21 cellular contexts compared by ENCODE assay signal in the genomic region with DNA sequence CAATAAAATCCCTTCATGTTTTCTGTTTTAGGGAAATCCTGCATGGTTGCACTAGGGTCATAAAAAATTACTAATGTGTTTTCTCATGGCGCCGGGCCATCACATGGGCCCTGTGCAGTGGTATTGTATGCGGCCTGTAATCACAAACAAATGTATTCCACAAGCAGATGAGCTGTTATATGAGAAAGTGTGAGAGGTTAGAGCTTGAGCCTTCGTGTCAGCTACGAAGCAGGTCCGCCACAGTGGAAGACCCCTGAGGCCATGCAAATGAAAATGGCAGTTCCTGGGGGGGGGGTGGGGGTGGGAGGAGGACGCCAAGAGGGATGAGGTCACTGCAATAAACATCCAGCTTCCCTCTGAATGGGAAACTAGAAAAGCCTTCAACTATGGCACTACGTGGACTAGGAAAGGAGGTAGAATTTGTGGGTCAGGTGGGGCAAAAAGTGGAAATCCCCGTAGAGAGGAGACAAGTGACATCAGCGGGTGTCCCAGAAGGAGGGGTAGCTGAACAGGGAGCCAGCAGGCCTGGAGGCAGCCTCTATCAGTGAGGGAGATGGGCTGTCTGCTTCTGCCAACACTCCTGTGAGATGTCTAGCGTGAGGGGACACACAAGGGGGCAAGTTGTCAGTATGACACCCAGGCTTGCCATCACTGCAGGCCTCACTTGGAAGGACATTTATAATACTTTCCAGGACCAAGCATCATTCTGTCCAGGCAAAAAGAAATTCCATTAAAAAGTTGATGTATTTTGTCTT.
A peak's percentile ranks its signal among the peaks of the same experiment; 100 is the strongest.
DNase-seq lines count a peak whose midpoint lies in the region; ATAC-seq and TF ChIP-seq lines count a peak whose summit lies in the region.
"Had no signal": no experiment of that assay in that cellular context is flagged by ENCODE, and none has a peak within 500 bp of the region (broad histone marks: within the 10 kb centered on the region; RNA-seq: fewer than 3 reads in every experiment).

No MANE protein-coding gene starts in this region.

- H3K4me1 ChIP-seq in osteoblast (ENCODE audit: insufficient read depth, low read length) (peaks cover 37% of the 10 kb centered on the region), thyroid gland (peaks cover 0 to 6% of the 10 kb centered on the region in 2 donors)
- H3K4me1 ChIP-seq: parathyroid adenoma had no signal

- ATAC-seq in GM18511 (IDR thresholded peaks at IDR 0.05; ENCODE audit: unreplicated experiment) (no peak), HG03139 (IDR thresholded peaks at IDR 0.05; ENCODE audit: unreplicated experiment) (no peak)
- ATAC-seq: activated CD8-positive, alpha-beta T cell treated with anti-CD3 and anti-CD28 coated beads, Interleukin-2, amount 10 ng/mL, durations not matched to agents 7 days and 5 days; activated T-cell treated with anti-CD3 and anti-CD28 coated beads, Interleukin-2, amount 50 U/mL, for 72 hours; natural killer cell; stimulated activated memory B cell treated with anti-CD40 and anti-IgM and Interleukin-4, amounts not matched to agents 10 μg/mL and 1 μg/mL and 100 μg/mL, for 72 hours had no signal

- TF ChIP-seq CTCF in HFFc6 (IDR thresholded peaks at IDR 0.05) (no peak), fibroblast of mammary gland (conservative IDR thresholded peaks at IDR 0.05; ENCODE audit: control insufficient read depth, insufficient read depth, low read depth, low read length) (no peak), osteoblast (IDR thresholded peaks at IDR 0.05; ENCODE audit: extremely low read depth, low read depth, low read length) (no peak), thyroid gland (IDR thresholded peaks at IDR 0.05) (no peak)

- H3K4me3 Mint-ChIP-seq in HFFc6 = peak overlapping the region; percentile 58
- H3K4me3 Mint-ChIP-seq: activated CD8-positive, alpha-beta T cell treated with anti-CD3 and anti-CD28 coated beads, Interleukin-2, amount 10 ng/mL, durations not matched to agents 7 days and 5 days; activated T-cell treated with anti-CD3 and anti-CD28 coated beads, Interleukin-2, amount 50 U/mL, for 72 hours; memory B cell; natural killer cell; stimulated activated memory B cell treated with anti-CD40 and anti-IgM and Interleukin-4, amounts not matched to agents 10 μg/mL and 1 μg/mL and 100 μg/mL, for 72 hours had no signal

- H3K27ac Mint-ChIP-seq in HFFc6 = peak overlapping the region; percentile 76
- H3K27ac Mint-ChIP-seq: activated CD8-positive, alpha-beta T cell treated with anti-CD3 and anti-CD28 coated beads, Interleukin-2, amount 10 ng/mL, durations not matched to agents 7 days and 5 days; activated T-cell treated with anti-CD3 and anti-CD28 coated beads, Interleukin-2, amount 50 U/mL, for 72 hours; memory B cell; natural killer cell; stimulated activated memory B cell treated with anti-CD40 and anti-IgM and Interleukin-4, amounts not matched to agents 10 μg/mL and 1 μg/mL and 100 μg/mL, for 72 hours had no signal

- H3K36me3 Mint-ChIP-seq in HFFc6 (ENCODE audit: low read depth) = no peaks in the 10 kb centered on the region
- H3K36me3 Mint-ChIP-seq: memory B cell; natural killer cell; stimulated activated memory B cell treated with anti-CD40 and anti-IgM and Interleukin-4, amounts not matched to agents 10 μg/mL and 1 μg/mL and 100 μg/mL, for 72 hours had no signal

- TF ChIP-seq POLR2A in thyroid gland (IDR thresholded peaks at IDR 0.05) = no peak

- 75 to 92% methylated on average over 11 of the region's 11 CpGs for WGBS in thyroid gland, 2 donors

- no peak overlapping the region for H3K4me3 ChIP-seq in fibroblast of mammary gland (ENCODE audit: control insufficient read depth, low read depth, low read length)
- no peak overlapping the region for H3K4me3 ChIP-seq in osteoblast (ENCODE audit: insufficient read depth, low read length)
- no peak overlapping the region for H3K4me3 ChIP-seq in thyroid gland (replicated peaks in 1 of 3)
- H3K4me3 ChIP-seq: sigmoid colon, thoracic aorta had no signal

- H3K36me3 ChIP-seq in osteoblast (ENCODE audit: insufficient read depth, low read length) (no peaks in the 10 kb centered on the region), thyroid gland (no peaks in the 10 kb centered on the region)
- H3K36me3 ChIP-seq: sigmoid colon, thoracic aorta had no signal

- no peak overlapping the region for H3K4me2 ChIP-seq in osteoblast (ENCODE audit: insufficient read depth, low read length)

- H3K27ac ChIP-seq in osteoblast (ENCODE audit: low read depth, low read length) (peak overlapping the region; percentile 23), thyroid gland (no peak overlapping the region)
- H3K27ac ChIP-seq: HL-60, parathyroid adenoma, RWPE1 had no signal

- peak; percentile 75 for DNase-seq in EL
- peak; percentile 50 for DNase-seq in HFFc6
- peak; percentile 68 for DNase-seq in fibroblast of mammary gland (ENCODE audit: low read depth)
- DNase-seq in osteoblast (ENCODE audit: insufficient read length, low spot score, missing footprints) = no peak
- DNase-seq in thyroid gland = no peak
- DNase-seq: activated CD8-positive, alpha-beta T cell treated with anti-CD3 and anti-CD28 coated beads, Interleukin-2, amount 10 ng/mL, durations not matched to agents 7 days and 5 days; activated naive CD4-positive, alpha-beta T cell treated with anti-CD3 and anti-CD28 coated beads, Interleukin-2, amount 50 U/mL, for 16 hours; activated T-cell treated with anti-CD3 and anti-CD28 coated beads, Interleukin-2, amount 50 U/mL, for 72 hours; DMS79; natural killer cell; NCI-H1417 treated with DMSO at 0.1 percent for 48 hours; NCI-H510A treated with DMSO at 0.1 percent for 48 hours; sigmoid colon had no signal

- H3K9me3 Mint-ChIP-seq in HFFc6 = no peaks in the 10 kb centered on the region
- H3K9me3 Mint-ChIP-seq: natural killer cell had no signal

- H3K27me3 ChIP-seq in osteoblast (ENCODE audit: insufficient read depth, low read length) (no peaks in the 10 kb centered on the region), thyroid gland (no peaks in the 10 kb centered on the region)
- H3K27me3 ChIP-seq: sigmoid colon had no signal

- no peaks in the 10 kb centered on the region for H4K20me1 ChIP-seq in osteoblast (ENCODE audit: insufficient read depth, low read length)

- H3K9me3 ChIP-seq in osteoblast (ENCODE audit: low read depth, low read length) (no peaks in the 10 kb centered on the region), thyroid gland (no peaks in the 10 kb centered on the region)
- H3K9me3 ChIP-seq: sigmoid colon, thoracic aorta had no signal

- no peaks in the 10 kb centered on the region; the same call in 1 of the 2 replicates for H3K27me3 Mint-ChIP-seq in HFFc6 (ENCODE audit: insufficient read depth)
- H3K27me3 Mint-ChIP-seq: memory B cell; stimulated activated memory B cell treated with anti-CD40 and anti-IgM and Interleukin-4, amounts not matched to agents 10 μg/mL and 1 μg/mL and 100 μg/mL, for 72 hours had no signal

- no peak overlapping the region for H2AFZ ChIP-seq in osteoblast (ENCODE audit: low read length)
- H2AFZ ChIP-seq: parathyroid adenoma had no signal

- no peaks in the 10 kb centered on the region for H3K79me2 ChIP-seq in osteoblast (ENCODE audit: insufficient read depth, low read length)
- H3K79me2 ChIP-seq: parathyroid adenoma had no signal

- intact Hi-C loops in thyroid gland (cut with DNase I) = no loop called here

- peaks cover 35% of the 10 kb centered on the region for H3K4me1 Mint-ChIP-seq in HFFc6 (ENCODE audit: low read depth)
- H3K4me1 Mint-ChIP-seq: memory B cell; stimulated activated memory B cell treated with anti-CD40 and anti-IgM and Interleukin-4, amounts not matched to agents 10 μg/mL and 1 μg/mL and 100 μg/mL, for 72 hours had no signal

Comparison
In these comparisons a context has a peak if more than half of its experiments do, and no peak if none do; other contexts are left out.
1. DNase-seq: peak in EL (single experiment), HFFc6 (single experiment) and fibroblast of mammary gland (single experiment); none in osteoblast (single experiment) and thyroid gland (0 of 2).